Comparison of ENCODE assay signal across 8 cellular contexts in genomic region chrX:8815460-8816065, GRCh38. TPM values are rescaled to one million over a fixed set of nuclear protein-coding genes. Genes with fewer than 3 reads are reported as not detected.
A peak's percentile ranks its signal among the peaks of the same experiment; 100 is the strongest.
DNase-seq lines count a peak whose midpoint lies in the region; ATAC-seq, FAIRE-seq and TF ChIP-seq lines count a peak whose summit lies in the region.

No MANE protein-coding gene starts in this region.

- TF ChIP-seq CTCF in GM12878 (IDR thresholded peaks at IDR 0.05 in 2 of 3, conservative IDR thresholded peaks at IDR 0.05 in 1 of 3; ENCODE audit: control insufficient read depth in 2 of 3, extremely low read depth in 1 of 3, insufficient read depth in 1 of 3, low read depth in 3 of 3, low read length in 3 of 3), result peak; percentile 69 to 84 (median 78)
- TF ChIP-seq CTCF in uterus (IDR thresholded peaks at IDR 0.05), result peak; percentile 45 to 58 (median 50)

- H3K27ac ChIP-seq in GM12878 (ENCODE audit: control insufficient read depth, insufficient read depth) (no peak overlapping the region), uterus (no peak overlapping the region)

- TF ChIP-seq EP300 in GM12878 (IDR thresholded peaks at IDR 0.05; ENCODE audit: borderline replicate concordance in 1 of 2, control insufficient read depth in 1 of 2, low read depth in 2 of 2, low read length in 2 of 2), result no peak

- no peaks in the 10 kb centered on the region for H3K27me3 ChIP-seq in GM12878 (replicated peaks in 1 of 2; ENCODE audit: control insufficient read depth in 2 of 2, insufficient read depth in 2 of 2, low read length in 1 of 2)
- H3K27me3 ChIP-seq in uterus, result no peaks in the 10 kb centered on the region

- no peak overlapping the region for H3K4me2 ChIP-seq in GM12878 (ENCODE audit: control insufficient read depth, insufficient read depth)

- RAD21 ChIA-PET in GM12878 (lab: Charles Lee; ENCODE audit: unreplicated experiment), result interaction anchor here (1.6 kb wide), 1 partner anchor 74 kb away, joined by 4 read pairs; no protein-coding TSS in a partner anchor

- POLR2A ChIA-PET in GM12878 (lab: Charles Lee), result no interaction called here

- in situ Hi-C loops in GM12878 (cut with MboI), result loop anchor here (5.0 to 25.0 kb wide), 3 partner anchors 821 to 1297 kb away; no protein-coding TSS in a partner anchor

- ATAC-seq in GM21576 (IDR thresholded peaks at IDR 0.05; ENCODE audit: unreplicated experiment) (peak; percentile 66), GM12878 (peak; percentile 79)

- DNase-seq in activated CD4-positive, alpha-beta T cell treated with anti-CD3 and anti-CD28 coated beads for 4 hours, result peak; percentile 3 to 35
- no peak for DNase-seq in activated CD4-positive, alpha-beta T cell treated with anti-CD3 and anti-CD28 coated beads, Interleukin-2, amount 50 U/mL, for 48 hours
- peak; percentile 2 for DNase-seq in NCI-H2196 treated with DMSO at 0.1 percent for 48 hours (lab: John Stamatoyannopoulos, UW; ENCODE audit: unreplicated experiment)
- DNase-seq in GM12878 (ENCODE audit: low read depth, low spot score), result peak; percentile 4
- peak; percentile 54 for DNase-seq in kidney tubule cell (ENCODE audit: low spot score)
- no peak for DNase-seq in uterus
- no peak for DNase-seq in amygdala (lab: John Stamatoyannopoulos, UW)

- H3K9ac ChIP-seq in GM12878 (ENCODE audit: control insufficient read depth, insufficient read depth, low read length), result no peak overlapping the region

- H2AFZ ChIP-seq in GM12878 (ENCODE audit: control insufficient read depth, low read depth, low read length), result no peak overlapping the region

- peak; percentile 83 for FAIRE-seq in GM12878 (lab: Jason Lieb, UNC)

- H3K79me2 ChIP-seq in GM12878 (ENCODE audit: control insufficient read depth, insufficient read depth, low read length), result no peaks in the 10 kb centered on the region

- no TSS peak for BruUV-seq in GM12878 (replicated peaks; lab: Mats Ljungman, UMichigan)

- H3K4me1 ChIP-seq in GM12878 (ENCODE audit: control insufficient read depth, insufficient read depth, low read length) (no peaks in the 10 kb centered on the region), uterus (no peaks in the 10 kb centered on the region)

- H3K4me3 ChIP-seq in GM12878, result no peak overlapping the region
- no peak overlapping the region for H3K4me3 ChIP-seq in uterus

- SMC1A ChIA-PET in GM12878 (lab: Charles Lee; ENCODE audit: uncharacterized antibody, unreplicated experiment), result interaction anchor here (0.7 to 1.7 kb wide), 6 partner anchors 66 to 1061 kb away, joined by 3 to 5 read pairs (median 3); no protein-coding TSS in a partner anchor

- CTCF ChIA-PET in GM12878 (lab: Yijun Ruan, JAX), result interaction anchor here (0.8 to 2.9 kb wide), 15 partner anchors 10 to 894 kb away, joined by 3 to 16 read pairs (median 3); no protein-coding TSS in a partner anchor

- no peaks in the 10 kb centered on the region for H3K9me3 ChIP-seq in GM12878 (replicated peaks; ENCODE audit: control insufficient read depth, insufficient read depth, low read length)
- no peaks in the 10 kb centered on the region for H3K9me3 ChIP-seq in uterus

- TF ChIP-seq RAD21 in GM12878 (IDR thresholded peaks at IDR 0.05; ENCODE audit: insufficient read depth, low read depth, low read length), result peak; percentile 56

- intact Hi-C loops in GM12878 (cut with micrococcal nuclease; ENCODE audit: unreplicated experiment), result loop anchor here (1.0 to 10.0 kb wide), 5 partner anchors 72 to 1302 kb away; no protein-coding TSS in a partner anchor
- intact Hi-C loops in uterus (cut with DNase I; ENCODE audit: low total_unique reads), result no loop called here

- H3K36me3 ChIP-seq in GM12878 (ENCODE audit: control insufficient read depth in 2 of 2, insufficient read depth in 2 of 2, low read length in 1 of 2), result no peaks in the 10 kb centered on the region
- no peaks in the 10 kb centered on the region for H3K36me3 ChIP-seq in uterus

- no peak for TF ChIP-seq POLR2A in GM12878 (IDR thresholded peaks at IDR 0.05; ENCODE audit: low read depth, low read length)
- no peak for TF ChIP-seq POLR2A in uterus (IDR thresholded peaks at IDR 0.05)

- no peaks in the 10 kb centered on the region for H4K20me1 ChIP-seq in GM12878 (ENCODE audit: control insufficient read depth, insufficient read depth)

TF ChIP-seq in GM12878, 131 proteins besides CTCF, POLR2A, EP300 and RAD21:
- TF ChIP-seq STAT1 (conservative IDR thresholded peaks at IDR 0.05) (no peak), SREBF1 (IDR thresholded peaks at IDR 0.05; ENCODE audit: low read length) (no peak), KAT2A (conservative IDR thresholded peaks at IDR 0.05; ENCODE audit: control insufficient read depth, low read depth, low read length) (no peak), SMC3 (IDR thresholded peaks at IDR 0.05; ENCODE audit: borderline replicate concordance, low read length) (peak; percentile 53; the same call in 1 of the 2 replicates), SIX5 (IDR thresholded peaks at IDR 0.05; ENCODE audit: low read depth, low read length, severe bottlenecking) (no peak), FOS (IDR thresholded peaks at IDR 0.05; ENCODE audit: borderline replicate concordance, extremely low read depth, insufficient read length) (no peak), MYC (IDR thresholded peaks at IDR 0.05; ENCODE audit: insufficient read depth, insufficient read length, insufficient replicate concordance, low read length, severe bottlenecking) (no peak), NFYA (IDR thresholded peaks at IDR 0.05; ENCODE audit: borderline replicate concordance, low read depth, low read length) (no peak), STAT3 (IDR thresholded peaks at IDR 0.05; ENCODE audit: low read depth, low read length) (no peak), RUNX3 (IDR thresholded peaks at IDR 0.05; ENCODE audit: low read length) (peak; percentile 27; the same call in 1 of the 2 replicates)
TF ChIP-seq in GM12878: peak in this region for 2.

RNA-seq across cellular contexts. Expression of gene FAM9A, which starts 14.4 kb away (rescaled TPM):
- total RNA-seq in GM12878 (2013; cell fraction: nucleolus; rRNA removed), result not detected in 2 replicates
- total RNA-seq in GM12878 (2014; rRNA removed), result not detected in 2 replicates
- total RNA-seq in GM12878 (2014; rRNA removed; fragmentation: Illumina TruSeq; extraction: Trizol), result not detected in 2 replicates
- total RNA-seq in GM12878 (2021), result not detected in 2 replicates
- polyA plus RNA-seq in GM12878 (2011; ENCODE audit: low read depth), result not detected
- polyA plus RNA-seq in GM12878 (2011; rRNA removed), result not detected in 2 replicates
- not detected in 2 replicates for polyA plus RNA-seq in GM12878 (2011; cell fraction: cytosol; rRNA removed)
- polyA plus RNA-seq in GM12878 (2011; cell fraction: nucleus; rRNA removed), result not detected in 2 replicates
- polyA plus RNA-seq in GM12878 (2012), result not detected in 2 replicates
- polyA plus RNA-seq in GM12878 (2014; fragmentation: Illumina TruSeq; extraction: Trizol), result not detected in 2 replicates
- not detected for polyA plus RNA-seq in GM12878 (2014; fragmentation: Nextera tagmentation; extraction: Ambion mirVana)
- polyA plus RNA-seq in GM12878 (2014; rRNA removed), result not detected in 2 replicates
- not detected for polyA plus RNA-seq in GM12878 (2016; fragmentation: Nextera tagmentation; extraction: Ambion mirVana)
- polyA minus RNA-seq in GM12878 (2011; rRNA and poly(A)+ RNA removed), result not detected in 2 replicates
- not detected in 2 replicates for polyA minus RNA-seq in GM12878 (2011; cell fraction: cytosol; rRNA and poly(A)+ RNA removed)
- polyA minus RNA-seq in GM12878 (2011; cell fraction: nucleus; rRNA and poly(A)+ RNA removed), result not detected in 2 replicates
- not detected for total RNA-seq in uterus

Comparison
In these comparisons a context has a peak if more than half of its experiments do, and no peak if none do; other contexts are left out.
1. DNase-seq: peak in activated CD4-positive, alpha-beta T cell treated with anti-CD3 and anti-CD28 coated beads for 4 hours (2 of 2), NCI-H2196 treated with DMSO at 0.1 percent for 48 hours (single experiment), GM12878 (single experiment) and kidney tubule cell (single experiment); none in activated CD4-positive, alpha-beta T cell treated with anti-CD3 and anti-CD28 coated beads, Interleukin-2, amount 50 U/mL, for 48 hours (0 of 2), uterus (0 of 2) and amygdala (0 of 56).